Comparison of ENCODE assay signal across 1 cellular context in the genomic region with DNA sequence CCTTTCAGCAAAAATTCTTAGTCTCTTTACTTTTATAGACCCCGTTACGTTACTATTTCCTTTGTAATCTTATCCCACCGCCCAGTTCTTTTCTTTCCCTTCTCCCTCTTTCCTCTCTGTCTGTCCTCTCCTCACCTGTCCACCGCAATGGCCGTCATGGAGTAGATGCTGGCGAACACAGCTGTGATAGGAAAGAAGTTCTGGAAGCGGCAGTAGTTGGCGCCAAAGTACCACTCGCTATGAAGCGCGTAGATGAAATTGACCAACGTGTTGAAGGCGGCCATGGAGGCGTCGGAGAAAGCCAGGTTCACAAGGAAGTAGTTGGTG.
TF ChIP-seq lines count a peak whose summit lies in the region.

No MANE protein-coding gene starts in this region.

TF ChIP-seq in WTC11, 78 proteins besides CTCF, POLR2A, EP300 and RAD21 (continued from another document):
- TF ChIP-seq, protein P1, sequence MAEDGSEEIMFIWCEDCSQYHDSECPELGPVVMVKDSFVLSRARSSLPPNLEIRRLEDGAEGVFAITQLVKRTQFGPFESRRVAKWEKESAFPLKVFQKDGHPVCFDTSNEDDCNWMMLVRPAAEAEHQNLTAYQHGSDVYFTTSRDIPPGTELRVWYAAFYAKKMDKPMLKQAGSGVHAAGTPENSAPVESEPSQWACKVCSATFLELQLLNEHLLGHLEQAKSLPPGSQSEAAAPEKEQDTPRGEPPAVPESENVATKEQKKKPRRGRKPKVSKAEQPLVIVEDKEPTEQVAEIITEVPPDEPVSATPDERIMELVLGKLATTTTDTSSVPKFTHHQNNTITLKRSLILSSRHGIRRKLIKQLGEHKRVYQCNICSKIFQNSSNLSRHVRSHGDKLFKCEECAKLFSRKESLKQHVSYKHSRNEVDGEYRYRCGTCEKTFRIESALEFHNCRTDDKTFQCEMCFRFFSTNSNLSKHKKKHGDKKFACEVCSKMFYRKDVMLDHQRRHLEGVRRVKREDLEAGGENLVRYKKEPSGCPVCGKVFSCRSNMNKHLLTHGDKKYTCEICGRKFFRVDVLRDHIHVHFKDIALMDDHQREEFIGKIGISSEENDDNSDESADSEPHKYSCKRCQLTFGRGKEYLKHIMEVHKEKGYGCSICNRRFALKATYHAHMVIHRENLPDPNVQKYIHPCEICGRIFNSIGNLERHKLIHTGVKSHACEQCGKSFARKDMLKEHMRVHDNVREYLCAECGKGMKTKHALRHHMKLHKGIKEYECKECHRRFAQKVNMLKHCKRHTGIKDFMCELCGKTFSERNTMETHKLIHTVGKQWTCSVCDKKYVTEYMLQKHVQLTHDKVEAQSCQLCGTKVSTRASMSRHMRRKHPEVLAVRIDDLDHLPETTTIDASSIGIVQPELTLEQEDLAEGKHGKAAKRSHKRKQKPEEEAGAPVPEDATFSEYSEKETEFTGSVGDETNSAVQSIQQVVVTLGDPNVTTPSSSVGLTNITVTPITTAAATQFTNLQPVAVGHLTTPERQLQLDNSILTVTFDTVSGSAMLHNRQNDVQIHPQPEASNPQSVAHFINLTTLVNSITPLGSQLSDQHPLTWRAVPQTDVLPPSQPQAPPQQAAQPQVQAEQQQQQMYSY (CRISPR knock-in tag; IDR thresholded peaks at IDR 0.05): no peak
- TF ChIP-seq, protein P2, sequence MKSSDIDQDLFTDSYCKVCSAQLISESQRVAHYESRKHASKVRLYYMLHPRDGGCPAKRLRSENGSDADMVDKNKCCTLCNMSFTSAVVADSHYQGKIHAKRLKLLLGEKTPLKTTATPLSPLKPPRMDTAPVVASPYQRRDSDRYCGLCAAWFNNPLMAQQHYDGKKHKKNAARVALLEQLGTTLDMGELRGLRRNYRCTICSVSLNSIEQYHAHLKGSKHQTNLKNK (CRISPR knock-in tag; IDR thresholded peaks at IDR 0.05): no peak
- TF ChIP-seq ZNF219 (CRISPR knock-in tag; IDR thresholded peaks at IDR 0.05; ENCODE audit: borderline replicate concordance): 0 out of 2 replicates have a peak, but pooled peaks have one; percentile 24
- TF ChIP-seq SMAD4 (CRISPR knock-in tag; IDR thresholded peaks at IDR 0.05): no peak
- TF ChIP-seq, protein P3, sequence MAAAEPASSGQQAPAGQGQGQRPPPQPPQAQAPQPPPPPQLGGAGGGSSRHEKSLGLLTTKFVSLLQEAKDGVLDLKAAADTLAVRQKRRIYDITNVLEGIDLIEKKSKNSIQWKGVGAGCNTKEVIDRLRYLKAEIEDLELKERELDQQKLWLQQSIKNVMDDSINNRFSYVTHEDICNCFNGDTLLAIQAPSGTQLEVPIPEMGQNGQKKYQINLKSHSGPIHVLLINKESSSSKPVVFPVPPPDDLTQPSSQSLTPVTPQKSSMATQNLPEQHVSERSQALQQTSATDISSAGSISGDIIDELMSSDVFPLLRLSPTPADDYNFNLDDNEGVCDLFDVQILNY (CRISPR knock-in tag; IDR thresholded peaks at IDR 0.05): 0 out of 2 replicates have a peak, but pooled peaks have one; percentile 48
- TF ChIP-seq NFE2L1 (CRISPR knock-in tag; IDR thresholded peaks at IDR 0.05): 0 out of 2 replicates have a peak, but pooled peaks have one; percentile 46
